ENCODE assay signal across 10 cellular contexts in genomic region chr2:241819947-241820624, GRCh38. TPM values are rescaled to one million over a fixed set of nuclear protein-coding genes. Genes with fewer than 3 reads are reported as not detected.
"Had no signal": no experiment of that assay in that cellular context is flagged by ENCODE, and none has a peak within 500 bp of the region (broad histone marks: within the 10 kb centered on the region; RNA-seq: fewer than 3 reads in every experiment).

No MANE protein-coding gene starts in this region.

RNA-seq across cellular contexts. Expression of gene NEU4, which starts 11.1 kb away (rescaled TPM):
- total RNA-seq: activated CD8-positive, alpha-beta memory T cell treated with anti-CD3 and anti-CD28 coated beads for 36 hours; esophagus squamous epithelium had no signal
- polyA plus RNA-seq: immature natural killer cell, neural cell had no signal

RNA-seq across cellular contexts. Expression of gene PDCD1, which starts 38.6 kb away (rescaled TPM):
- total RNA-seq: dermis microvascular lymphatic vessel endothelial cell, mesothelial cell of epicardium, progenitor cell of endocrine pancreas had no signal
- polyA plus RNA-seq: neural cell had no signal

RNA-seq across cellular contexts. Expression of gene GAL3ST2, which starts 43.5 kb away (rescaled TPM):
- total RNA-seq: activated CD4-positive, alpha-beta T cell treated with anti-CD3 and anti-CD28 coated beads, Interleukin-2, amount 10 ng/mL, durations not matched to agents 7 days and 5 days; dermis microvascular lymphatic vessel endothelial cell had no signal
- polyA plus RNA-seq: heart right ventricle, immature natural killer cell, lung, neural cell had no signal

RNA-seq across cellular contexts. Expression of gene RTP5, which starts 49.4 kb away (rescaled TPM):
- total RNA-seq: activated CD4-positive, alpha-beta T cell treated with anti-CD3 and anti-CD28 coated beads, Interleukin-2, amount 10 ng/mL, durations not matched to agents 7 days and 5 days; dermis microvascular lymphatic vessel endothelial cell; heart right ventricle; mesothelial cell of epicardium; progenitor cell of endocrine pancreas had no signal
- polyA plus RNA-seq: immature natural killer cell had no signal
